8 cellular contexts compared by ENCODE assay signal in the genomic region with DNA sequence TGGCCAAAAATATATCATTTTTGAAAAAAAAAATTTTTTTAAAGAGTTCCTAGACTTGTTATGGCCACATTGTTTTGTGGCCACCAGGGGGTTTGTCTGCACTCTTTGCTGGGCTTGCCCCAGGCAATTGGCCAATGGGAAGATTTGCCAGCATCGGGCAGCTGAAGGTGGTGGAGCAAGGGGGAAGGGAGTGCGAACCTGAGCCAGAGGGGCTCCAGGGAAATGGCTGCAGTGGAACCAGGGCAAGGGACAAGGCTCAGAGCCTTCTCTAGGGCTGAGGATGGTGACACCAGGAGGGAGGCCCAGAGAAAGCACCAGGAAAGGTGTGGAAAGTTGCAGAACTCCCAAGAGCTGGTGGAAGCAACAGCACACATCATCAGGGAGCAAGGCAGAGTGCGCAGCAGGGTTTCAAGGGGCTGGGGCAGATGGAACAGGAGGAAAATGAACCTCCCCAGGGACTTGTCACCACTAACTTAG. TPM values are rescaled to one million over a fixed set of nuclear protein-coding genes. Genes with fewer than 3 reads are reported as not detected.
A peak's percentile ranks its signal among the peaks of the same experiment; 100 is the strongest.
DNase-seq lines count a peak whose midpoint lies in the region; ATAC-seq and TF ChIP-seq lines count a peak whose summit lies in the region.

No MANE protein-coding gene starts in this region.

- H3K9me2 ChIP-seq in HCT116 (ENCODE audit: insufficient read depth), result no peaks in the 10 kb centered on the region

- ATAC-seq in HCT116 (peak; percentile 96), SK-N-SH treated with all-trans-retinoic acid at 6 μM for 48 hours (peak; percentile 91), left cardiac atrium (peak; percentile 48 to 54), HG02938 (IDR thresholded peaks at IDR 0.05; ENCODE audit: unreplicated experiment) (no peak)

- peak overlapping the region; percentile 18 for H3K9ac ChIP-seq in HCT116 (ENCODE audit: low read length)

- 70 to 72% methylated on average over 3 of the region's 3 CpGs for WGBS in testis, 2 donors

- peak; percentile 80 for TF ChIP-seq RAD21 in HCT116 (IDR thresholded peaks at IDR 0.05; ENCODE audit: low read depth)

- CTCF ChIA-PET in HCT116 (lab: Charles Lee), result interaction anchor here (0.8 to 2.3 kb wide), 11 partner anchors 9 to 301 kb away, joined by 3 to 9 read pairs (median 4); no protein-coding TSS in a partner anchor

- H3K36me3 ChIP-seq in HCT116 (ENCODE audit: control insufficient read depth in 1 of 2, insufficient read depth in 2 of 2, low read length in 2 of 2), result no peaks in the 10 kb centered on the region
- no peaks in the 10 kb centered on the region for H3K36me3 ChIP-seq in testis (ENCODE audit: low read depth, missing control alignments)

- no peak overlapping the region; the same call in 1 of the 2 replicates for H3K27ac ChIP-seq in HCT116 (ENCODE audit: low read depth, low read length)
- no peak overlapping the region for H3K27ac ChIP-seq in testis

- H3K4me1 ChIP-seq in HCT116 (ENCODE audit: control insufficient read depth in 1 of 2, insufficient read depth in 2 of 2, low read length in 2 of 2) (peaks cover 11 to 34% of the 10 kb centered on the region in 2 experiments), testis (no peaks in the 10 kb centered on the region)

- peak overlapping the region; percentile 48 for H3K4me2 ChIP-seq in HCT116 (ENCODE audit: low read length)

- H3K79me2 ChIP-seq in HCT116 (ENCODE audit: insufficient read depth, low read length), result no peaks in the 10 kb centered on the region

- H4K20me1 ChIP-seq in HCT116 (ENCODE audit: insufficient read depth), result no peaks in the 10 kb centered on the region

- TF ChIP-seq CTCF in AG09309 (IDR thresholded peaks at IDR 0.05; ENCODE audit: control insufficient read depth, insufficient read depth, low read depth, low read length, missing control alignments), result peak; percentile 63
- TF ChIP-seq CTCF in HCT116 (IDR thresholded peaks at IDR 0.05 in 2 of 3, conservative IDR thresholded peaks at IDR 0.05 in 1 of 3; ENCODE audit: borderline replicate concordance in 1 of 3, insufficient read depth in 1 of 3, low read depth in 2 of 3, low read length in 2 of 3), result peak; percentile 70 to 85 (median 74); a peak in 5 of 6 replicates
- TF ChIP-seq CTCF in testis (IDR thresholded peaks at IDR 0.05), result peak; percentile 8 to 47 (median 26)

- no peak for DNase-seq in AG09309 (ENCODE audit: low read depth)
- DNase-seq in HCT116 (ENCODE audit: low read depth, low spot score), result peak; percentile 68
- peak; percentile 63 for DNase-seq in left cardiac atrium
- no peak for DNase-seq in testis
- no peak for DNase-seq in activated T-cell treated with anti-CD3 and anti-CD28 coated beads, Interleukin-2, amount 50 U/mL, for 48 hours
- DNase-seq in cortex of kidney (lab: John Stamatoyannopoulos, UW), result no peak

- RAD21 ChIA-PET in HCT116 (lab: Charles Lee; ENCODE audit: low non-redundant PET in 1 of 2, low total read pairs in 2 of 2, uncharacterized antibody in 2 of 2, unreplicated experiment in 2 of 2), result interaction anchor here in 1 of 2 experiments (1.0 kb wide), 1 partner anchor 157 kb away, joined by 3 read pairs; no protein-coding TSS in a partner anchor

- H2AFZ ChIP-seq in HCT116 (ENCODE audit: low read depth, low read length, poor library complexity, severe bottlenecking), result peak overlapping the region; percentile 72

- POLR2A ChIA-PET in HCT116 (lab: Charles Lee), result interaction anchor here (1.2 kb wide), 1 partner anchor 52 kb away, joined by 3 read pairs; no protein-coding TSS in a partner anchor

- no peaks in the 10 kb centered on the region for H3K9me3 ChIP-seq in HCT116 (ENCODE audit: control insufficient read depth in 1 of 2, insufficient read depth in 1 of 2, low read depth in 1 of 2, low read length in 2 of 2)
- no peaks in the 10 kb centered on the region for H3K9me3 ChIP-seq in testis

- intact Hi-C loops in HCT116 (cut with micrococcal nuclease) (no loop called here), left cardiac atrium (cut with DNase I) (no loop called here), testis (cut with DNase I; ENCODE audit: low total_unique reads) (no loop called here)

- no peak overlapping the region for H3K4me3 ChIP-seq in AG09309 (ENCODE audit: control insufficient read depth, low read depth, low read length)
- no peak overlapping the region for H3K4me3 ChIP-seq in HCT116 (replicated peaks in 1 of 2; ENCODE audit: low read depth in 1 of 2, low read length in 2 of 2)
- H3K4me3 ChIP-seq in testis, result no peak overlapping the region

- TF ChIP-seq POLR2A in HCT116 (IDR thresholded peaks at IDR 0.05; ENCODE audit: borderline replicate concordance, extremely low read depth, insufficient read depth, insufficient read length) (no peak), testis (IDR thresholded peaks at IDR 0.05) (no peak)

- no peaks in the 10 kb centered on the region for H3K27me3 ChIP-seq in HCT116 (ENCODE audit: insufficient read depth, low read length)
- no peaks in the 10 kb centered on the region for H3K27me3 ChIP-seq in testis

- no TSS peak for BruUV-seq in HCT116 (replicated peaks; lab: Mats Ljungman, UMichigan)

TF ChIP-seq in HCT116, 20 proteins besides CTCF, POLR2A, EP300 and RAD21:
- TF ChIP-seq CEBPB (IDR thresholded peaks at IDR 0.05; ENCODE audit: low read depth), result no peak
- no peak for TF ChIP-seq TCF7L2 (IDR thresholded peaks at IDR 0.05; ENCODE audit: borderline replicate concordance, extremely low read depth, insufficient read depth, insufficient read length)
- no peak for TF ChIP-seq ZNF274 (IDR thresholded peaks at IDR 0.05; ENCODE audit: low read depth, low read length)
- no peak for TF ChIP-seq FOSL1 (IDR thresholded peaks at IDR 0.05; ENCODE audit: low read depth)
- TF ChIP-seq POLR2AphosphoS5 (IDR thresholded peaks at IDR 0.05; ENCODE audit: low read depth, low read length), result 0 out of 2 replicates have a peak, but pooled peaks have one; percentile 37
- peak; percentile 52; the same call in 1 of the 2 replicates for TF ChIP-seq CBX3 (IDR thresholded peaks at IDR 0.05; ENCODE audit: low read depth)
- no peak for TF ChIP-seq ELF1 (IDR thresholded peaks at IDR 0.05; ENCODE audit: borderline replicate concordance, low read depth)
- peak; percentile 43; the same call in 1 of the 2 replicates for TF ChIP-seq MAX (IDR thresholded peaks at IDR 0.05)
- no peak for TF ChIP-seq EZH2 (IDR thresholded peaks at IDR 0.05)
- peak; percentile 68 for TF ChIP-seq YY1 (IDR thresholded peaks at IDR 0.05; ENCODE audit: extremely low read depth, insufficient replicate concordance, low read depth, low read length)
- no peak for TF ChIP-seq ZFX (IDR thresholded peaks at IDR 0.05)
TF ChIP-seq in HCT116: peak in this region for 4.

TF ChIP-seq in SK-N-SH treated with all-trans-retinoic acid at 6 μM for 48 hours, 23 proteins besides CTCF, POLR2A, EP300 and RAD21 (continues in another document):
- TF ChIP-seq RARB (CRISPR knock-in tag; IDR thresholded peaks at IDR 0.05) (no peak), PPARA (CRISPR knock-in tag; IDR thresholded peaks at IDR 0.05; ENCODE audit: borderline replicate concordance) (no peak), ZC3H10 (CRISPR knock-in tag; IDR thresholded peaks at IDR 0.05) (no peak), POU6F1 (CRISPR knock-in tag; IDR thresholded peaks at IDR 0.05; ENCODE audit: borderline replicate concordance, low read depth) (no peak), OSR1 (CRISPR knock-in tag; IDR thresholded peaks at IDR 0.05) (no peak), ARNTL (CRISPR knock-in tag; IDR thresholded peaks at IDR 0.05; ENCODE audit: borderline replicate concordance, low read depth) (no peak), ZNF8 (CRISPR knock-in tag; IDR thresholded peaks at IDR 0.05) (no peak), BACH2 (CRISPR knock-in tag; IDR thresholded peaks at IDR 0.05; ENCODE audit: borderline replicate concordance) (no peak), ZFP30 (CRISPR knock-in tag; IDR thresholded peaks at IDR 0.05) (no peak), ISL1 (CRISPR knock-in tag; IDR thresholded peaks at IDR 0.05) (no peak)
- TF ChIP-seq, protein P1, sequence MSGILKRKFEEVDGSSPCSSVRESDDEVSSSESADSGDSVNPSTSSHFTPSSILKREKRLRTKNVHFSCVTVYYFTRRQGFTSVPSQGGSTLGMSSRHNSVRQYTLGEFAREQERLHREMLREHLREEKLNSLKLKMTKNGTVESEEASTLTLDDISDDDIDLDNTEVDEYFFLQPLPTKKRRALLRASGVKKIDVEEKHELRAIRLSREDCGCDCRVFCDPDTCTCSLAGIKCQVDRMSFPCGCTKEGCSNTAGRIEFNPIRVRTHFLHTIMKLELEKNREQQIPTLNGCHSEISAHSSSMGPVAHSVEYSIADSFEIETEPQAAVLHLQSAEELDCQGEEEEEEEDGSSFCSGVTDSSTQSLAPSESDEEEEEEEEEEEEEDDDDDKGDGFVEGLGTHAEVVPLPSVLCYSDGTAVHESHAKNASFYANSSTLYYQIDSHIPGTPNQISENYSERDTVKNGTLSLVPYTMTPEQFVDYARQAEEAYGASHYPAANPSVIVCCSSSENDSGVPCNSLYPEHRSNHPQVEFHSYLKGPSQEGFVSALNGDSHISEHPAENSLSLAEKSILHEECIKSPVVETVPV (CRISPR knock-in tag; IDR thresholded peaks at IDR 0.05), result no peak

RNA-seq across cellular contexts. Expression of gene CMIP, which starts 15.5 kb away (rescaled TPM):
- total RNA-seq in HCT116 (2021; ENCODE audit: unreplicated experiment), result 64.6 TPM
- 40.2 and 45.3 TPM in 2 replicates for polyA plus RNA-seq in HCT116 (2012)
- total RNA-seq in left cardiac atrium, result 10 to 100 TPM; 18.1 to 34.9 TPM
- total RNA-seq in testis, result 10 to 100 TPM; 42.0 to 72.5 TPM
- 34.9 TPM for polyA plus RNA-seq in testis (ENCODE audit: insufficient read depth, low read depth, low replicate concordance)

Comparison
In these comparisons a context has a peak if more than half of its experiments do, and no peak if none do; other contexts are left out.
1. DNase-seq: peak in HCT116 (single experiment) and left cardiac atrium (single experiment); none in AG09309 (single experiment), testis (single experiment), activated T-cell treated with anti-CD3 and anti-CD28 coated beads, Interleukin-2, amount 50 U/mL, for 48 hours (0 of 2) and cortex of kidney (single experiment).
2. Peak in every context shown above with its lines, with median percentiles within 50 percentile points of each other: CTCF ChIP-seq.